In genomic region chr13:61777902-61778301, GRCh38 we compare ENCODE assay signal across 19 cellular contexts.
A peak's percentile ranks its signal among the peaks of the same experiment; 100 is the strongest.
DNase-seq lines count a peak whose midpoint lies in the region; ATAC-seq and TF ChIP-seq lines count a peak whose summit lies in the region.
"Had no signal": no experiment of that assay in that cellular context is flagged by ENCODE, and none has a peak within 500 bp of the region (broad histone marks: within the 10 kb centered on the region; RNA-seq: fewer than 3 reads in every experiment).

No MANE protein-coding gene starts in this region.

- DNase-seq in left ventricle myocardium superior (no peak), left cardiac atrium (no peak), astrocyte of the cerebellum (ENCODE audit: low read depth) (peak; percentile 4), iris pigment epithelial cell (ENCODE audit: low read depth) (peak; percentile 3), left lobe of liver (ENCODE audit: low spot score) (no peak)
- DNase-seq in activated CD4-positive, alpha-beta T cell treated with anti-CD3 and anti-CD28 coated beads for 1 hour: no peak
- DNase-seq: Calu3; CD8-positive, alpha-beta T cell; Karpas-422; NCI-H1417 treated with DMSO at 0.1 percent for 48 hours; NCI-H187 treated with DMSO at 0.1 percent for 48 hours; NCI-H2227 treated with DMSO at 0.1 percent for 48 hours; NCI-H510A treated with DMSO at 0.1 percent for 48 hours; PC-3 had no signal

- no peak overlapping the region for H3K4me3 ChIP-seq in astrocyte of the cerebellum (ENCODE audit: low read depth, low read length)
- H3K4me3 ChIP-seq: BLaER1 treated with 17β-estradiol and CSF1 and Interleukin-3, amounts not matched to agents 10 nM and 100 nM; GM23338; SJCRH30 had no signal

- in situ Hi-C loops in astrocyte of the cerebellum (cut with HindIII; ENCODE audit: low sequenced_read_pairs): no loop called here

- ATAC-seq in left ventricle myocardium superior (peak; percentile 70), left cardiac atrium (no peak), left lobe of liver (no peak), HG02970 (IDR thresholded peaks at IDR 0.05; ENCODE audit: low FRiP score, unreplicated experiment) (no peak)
- ATAC-seq: CD8-positive, alpha-beta T cell; HCT116; PC-3 had no signal

- intact Hi-C loops in left ventricle myocardium superior (cut with micrococcal nuclease): no loop called here
- intact Hi-C loops in left cardiac atrium (cut with DNase I): no loop called here

- TF ChIP-seq CTCF in astrocyte of the cerebellum (IDR thresholded peaks at IDR 0.05; ENCODE audit: low read depth, low read length, missing control alignments): no peak

Comparison
In these comparisons a context has a peak if more than half of its experiments do, and no peak if none do; other contexts are left out.
1. DNase-seq: peak in astrocyte of the cerebellum (single experiment) and iris pigment epithelial cell (single experiment); none in left ventricle myocardium superior (single experiment), left cardiac atrium (single experiment), activated CD4-positive, alpha-beta T cell treated with anti-CD3 and anti-CD28 coated beads for 1 hour (single experiment) and left lobe of liver (single experiment).